10 cellular contexts compared by ENCODE assay signal in genomic region chr6:166619912-166620311, GRCh38. TPM values are rescaled to one million over a fixed set of nuclear protein-coding genes. Genes with fewer than 3 reads are reported as not detected.
DNase-seq lines count a peak whose midpoint lies in the region; ATAC-seq, FAIRE-seq and TF ChIP-seq lines count a peak whose summit lies in the region.
"Had no signal": no experiment of that assay in that cellular context is flagged by ENCODE, and none has a peak within 500 bp of the region (broad histone marks: within the 10 kb centered on the region; RNA-seq: fewer than 3 reads in every experiment).

No MANE protein-coding gene starts in this region.

- H3K36me3 Mint-ChIP-seq in activated CD4-positive, alpha-beta memory T cell treated with anti-CD3 and anti-CD28 coated beads for 36 hours: peaks cover 3% of the 10 kb centered on the region

- CTCF ChIA-PET in mammary epithelial cell (lab: Charles Lee; ENCODE audit: low non-redundant PET): no interaction called here
- CTCF ChIA-PET in activated CD4-positive, alpha-beta memory T cell treated with anti-CD3 and anti-CD28 coated beads for 36 hours (lab: Charles Lee): no interaction called here

- H3K27me3 ChIP-seq in mammary epithelial cell (ENCODE audit: insufficient read depth, low read length): no peaks in the 10 kb centered on the region
- no peaks in the 10 kb centered on the region for H3K27me3 ChIP-seq in keratinocyte (ENCODE audit: control insufficient read depth, extremely low read depth, insufficient read depth, low read length)
- H3K27me3 ChIP-seq: dorsolateral prefrontal cortex had no signal

- H3K4me1 Mint-ChIP-seq in activated CD4-positive, alpha-beta memory T cell treated with anti-CD3 and anti-CD28 coated beads for 36 hours (ENCODE audit: low read depth): no peaks in the 10 kb centered on the region

- no peaks in the 10 kb centered on the region for H3K9me1 ChIP-seq in keratinocyte (ENCODE audit: control insufficient read depth, extremely low read depth, insufficient read depth, low read length)

- H3K36me3 ChIP-seq in mammary epithelial cell (ENCODE audit: insufficient read depth, low read length) (peaks cover 2% of the 10 kb centered on the region), keratinocyte (ENCODE audit: control insufficient read depth in 2 of 2, extremely low read depth in 1 of 2, insufficient read depth in 2 of 2, low read length in 2 of 2) (peaks cover 4 to 8% of the 10 kb centered on the region in 2 experiments)

- H3K27me3 Mint-ChIP-seq in activated CD4-positive, alpha-beta memory T cell treated with anti-CD3 and anti-CD28 coated beads for 36 hours: peaks cover 12% of the 10 kb centered on the region

- DNase-seq in HFF-Myc (ENCODE audit: extremely low read depth, low read depth) (peak; percentile 80), mammary epithelial cell (peak; percentile 87), keratinocyte (ENCODE audit: low read depth, low spot score) (no peak), stromal cell of bone marrow (ENCODE audit: low read depth) (peak; percentile 92)
- no peak for DNase-seq in activated CD4-positive, alpha-beta memory T cell treated with anti-CD3 and anti-CD28 coated beads for 36 hours
- no peak for DNase-seq in activated effector memory CD4-positive, alpha-beta T cell treated with Interleukin-2 at 50 U/mL for 16 hours
- DNase-seq: activated CD8-positive, alpha-beta T cell treated with anti-CD3 and anti-CD28 coated beads for 36 hours had no signal

- H3K4me1 ChIP-seq in mammary epithelial cell (ENCODE audit: insufficient read depth, low read length) (peaks cover 46% of the 10 kb centered on the region), keratinocyte (ENCODE audit: control insufficient read depth, extremely low read depth, insufficient read depth, low read length) (peaks cover 40% of the 10 kb centered on the region)

- H3K9ac ChIP-seq in mammary epithelial cell (ENCODE audit: insufficient read depth, low read length): no peak overlapping the region
- peak overlapping the region; percentile 23 for H3K9ac ChIP-seq in keratinocyte (ENCODE audit: control insufficient read depth, extremely low read depth, insufficient read depth, low read length)

- ATAC-seq in GM21528 (IDR thresholded peaks at IDR 0.05; ENCODE audit: low FRiP score, unreplicated experiment) (no peak), GM19351 (IDR thresholded peaks at IDR 0.05; ENCODE audit: unreplicated experiment) (no peak)
- ATAC-seq: activated CD8-positive, alpha-beta T cell treated with anti-CD3 and anti-CD28 coated beads for 36 hours had no signal

- no peak overlapping the region for H3K4me3 Mint-ChIP-seq in activated CD4-positive, alpha-beta memory T cell treated with anti-CD3 and anti-CD28 coated beads for 36 hours
- H3K4me3 Mint-ChIP-seq: activated CD8-positive, alpha-beta T cell treated with anti-CD3 and anti-CD28 coated beads for 36 hours had no signal

- WGBS in mammary epithelial cell (ENCODE audit: low coverage, missing lambda C conversion rate): 4% methylated on average over 3 of the region's 3 CpGs

- intact Hi-C loops in mammary epithelial cell (cut with micrococcal nuclease): loop anchor here (1.0 to 10.0 kb wide), 3 partner anchors 64 to 375 kb away; partner anchors contain the start of genes CEP43 and RNASET2
- intact Hi-C loops in activated CD4-positive, alpha-beta memory T cell treated with anti-CD3 and anti-CD28 coated beads for 36 hours (cut with micrococcal nuclease): loop anchor here (10.0 kb wide), 2 partner anchors 315 to 365 kb away; partner anchors contain the start of gene PRR18

- BruUV-seq in mammary epithelial cell (replicated peaks; lab: Mats Ljungman, UMichigan): no TSS peak

- H2AFZ ChIP-seq in mammary epithelial cell (ENCODE audit: low read depth, low read length) (no peak overlapping the region), keratinocyte (ENCODE audit: control insufficient read depth, low read length) (no peak overlapping the region)

- H3K27ac ChIP-seq in mammary epithelial cell (ENCODE audit: insufficient read depth, low read depth, low read length): peak overlapping the region; percentile 61
- H3K27ac ChIP-seq in keratinocyte (ENCODE audit: control insufficient read depth, insufficient read depth, low read length): peak overlapping the region; percentile 30

- in situ Hi-C loops in mammary epithelial cell (cut with MboI; ENCODE audit: low sequenced_read_pairs in 2 of 2): no loop called here

- FAIRE-seq in keratinocyte (lab: Jason Lieb, UNC): peak; percentile 48

- H3K4me3 ChIP-seq in HFF-Myc (replicated peaks; ENCODE audit: low read depth, low read length) (no peak overlapping the region), mammary epithelial cell (replicated peaks in 1 of 3; ENCODE audit: insufficient read depth in 1 of 3, low read depth in 2 of 3, low read length in 3 of 3) (no peak overlapping the region), keratinocyte (ENCODE audit: control insufficient read depth in 2 of 3, extremely low read depth in 1 of 3, insufficient read depth in 2 of 3, low read depth in 1 of 3, low read length in 3 of 3) (peak overlapping the region in 1 of 3 experiments; percentile 25)

- no peak overlapping the region for H3K27ac Mint-ChIP-seq in activated CD4-positive, alpha-beta memory T cell treated with anti-CD3 and anti-CD28 coated beads for 36 hours
- H3K27ac Mint-ChIP-seq: activated CD8-positive, alpha-beta T cell treated with anti-CD3 and anti-CD28 coated beads for 36 hours had no signal

- H3K79me2 ChIP-seq in mammary epithelial cell (ENCODE audit: insufficient read depth, low read length) (peaks cover 72% of the 10 kb centered on the region), keratinocyte (ENCODE audit: control insufficient read depth, insufficient read depth, low read length) (no peaks in the 10 kb centered on the region)

- POLR2A ChIA-PET in activated CD4-positive, alpha-beta memory T cell treated with anti-CD3 and anti-CD28 coated beads for 36 hours (lab: Charles Lee): no interaction called here

- TF ChIP-seq CTCF in HFF-Myc (IDR thresholded peaks at IDR 0.05; ENCODE audit: low read depth, low read length, missing control alignments): no peak
- TF ChIP-seq CTCF in mammary epithelial cell (conservative IDR thresholded peaks at IDR 0.05 in 1 of 2, IDR thresholded peaks at IDR 0.05 in 1 of 2; ENCODE audit: extremely low read depth in 1 of 2, insufficient read depth in 1 of 2, low read depth in 1 of 2, low read length in 2 of 2): no peak
- no peak for TF ChIP-seq CTCF in keratinocyte (optimal IDR thresholded peaks at IDR 0.05 in 1 of 3, IDR thresholded peaks at IDR 0.05 in 1 of 3, conservative IDR thresholded peaks at IDR 0.05 in 1 of 3; ENCODE audit: extremely low read depth in 1 of 3, insufficient read depth in 2 of 3, low read length in 3 of 3)

- no peaks in the 10 kb centered on the region for H3K9me3 ChIP-seq in mammary epithelial cell (replicated peaks; ENCODE audit: insufficient read depth, low read length)
- no peaks in the 10 kb centered on the region for H3K9me3 ChIP-seq in keratinocyte (ENCODE audit: control insufficient read depth, low read depth, low read length)

- H3K9me3 Mint-ChIP-seq in activated CD4-positive, alpha-beta memory T cell treated with anti-CD3 and anti-CD28 coated beads for 36 hours: no peaks in the 10 kb centered on the region
- H3K9me3 Mint-ChIP-seq: activated CD8-positive, alpha-beta T cell treated with anti-CD3 and anti-CD28 coated beads for 36 hours had no signal

- H3K4me2 ChIP-seq in mammary epithelial cell (ENCODE audit: insufficient read depth, low read depth, low read length): peak overlapping the region; percentile 75
- H3K4me2 ChIP-seq in keratinocyte (ENCODE audit: control insufficient read depth, extremely low read depth, insufficient read depth, low read depth, low read length): peak overlapping the region; percentile 68

- dilution Hi-C loops in mammary epithelial cell (cut with HindIII; ENCODE audit: low sequenced_read_pairs) (no loop called here), keratinocyte (cut with MboI; ENCODE audit: extremely low pct_ligation_motif_present, low sequenced_read_pairs) (no loop called here)

- H4K20me1 ChIP-seq in mammary epithelial cell (ENCODE audit: insufficient read depth, low read length) (no peaks in the 10 kb centered on the region), keratinocyte (ENCODE audit: control insufficient read depth, extremely low read depth, insufficient read depth, low read length) (no peaks in the 10 kb centered on the region)

RNA-seq across cellular contexts. Expression of gene RPS6KA2, which starts 7.1 kb away (rescaled TPM):
- 10 to 100 TPM; 47.8 to 48.8 TPM for total RNA-seq in mammary epithelial cell
- polyA plus RNA-seq in mammary epithelial cell (28.0 TPM), keratinocyte (8.2 to 10.4 TPM (median 9.2 TPM) in 3 replicates)
- polyA minus RNA-seq in mammary epithelial cell (115 TPM), keratinocyte (17.2 to 47.4 TPM (median 18.7 TPM) in 3 replicates)
- 6.0 TPM for polyA plus RNA-seq in keratinocyte (2011; ENCODE audit: low read depth)
- polyA plus RNA-seq in keratinocyte (2011; cell fraction: cytosol; rRNA removed): 10.2 and 15.1 TPM in 2 replicates
- polyA plus RNA-seq in keratinocyte (2011; cell fraction: nucleus; rRNA removed): 9.6 and 11.9 TPM in 2 replicates
- polyA plus RNA-seq in keratinocyte (2012; ENCODE audit: low replicate concordance): 8.3 and 11.2 TPM in 2 replicates
- 17.3 TPM for polyA minus RNA-seq in keratinocyte (2011; cell fraction: cytosol; rRNA and poly(A)+ RNA removed)
- polyA minus RNA-seq in keratinocyte (2011; cell fraction: nucleus; rRNA and poly(A)+ RNA removed): 7.9 and 13.3 TPM in 2 replicates
- 1 to 10 TPM; 7.7 to 7.9 TPM for total RNA-seq in activated CD4-positive, alpha-beta memory T cell treated with anti-CD3 and anti-CD28 coated beads for 36 hours

RNA-seq across cellular contexts. Expression of gene RAMACL, which starts 33.4 kb away (rescaled TPM):
- 1 to 10 TPM in 1 of 2 donors, under 1 TPM in 1; 0.83 to 3.7 TPM for total RNA-seq in mammary epithelial cell
- polyA plus RNA-seq in mammary epithelial cell: 0.15 TPM
- polyA minus RNA-seq in mammary epithelial cell: not detected
- polyA plus RNA-seq in keratinocyte: 4.0 to 7.7 TPM (median 5.3 TPM) in 3 replicates
- 4.1 TPM for polyA plus RNA-seq in keratinocyte (2011; ENCODE audit: low read depth)
- 5.2 and 5.7 TPM in 2 replicates for polyA plus RNA-seq in keratinocyte (2011; cell fraction: cytosol; rRNA removed)
- polyA plus RNA-seq in keratinocyte (2011; cell fraction: nucleus; rRNA removed): 4.1 and 5.0 TPM in 2 replicates
- 3.9 and 6.1 TPM in 2 replicates for polyA plus RNA-seq in keratinocyte (2012; ENCODE audit: low replicate concordance)
- 2.7 to 3.8 TPM in 2 of 3 replicates, not detected in the other for polyA minus RNA-seq in keratinocyte
- polyA minus RNA-seq in keratinocyte (2011; cell fraction: cytosol; rRNA and poly(A)+ RNA removed): 2.9 TPM
- polyA minus RNA-seq in keratinocyte (2011; cell fraction: nucleus; rRNA and poly(A)+ RNA removed): 0.42 and 3.4 TPM in 2 replicates
- under 1 TPM; 0.29 to 0.31 TPM for total RNA-seq in activated CD4-positive, alpha-beta memory T cell treated with anti-CD3 and anti-CD28 coated beads for 36 hours

Comparison
In these comparisons a context has a peak if more than half of its experiments do, and no peak if none do; other contexts are left out.
1. DNase-seq: peak in HFF-Myc (single experiment), mammary epithelial cell (single experiment) and stromal cell of bone marrow (single experiment); none in keratinocyte (single experiment), activated CD4-positive, alpha-beta memory T cell treated with anti-CD3 and anti-CD28 coated beads for 36 hours (single experiment) and activated effector memory CD4-positive, alpha-beta T cell treated with Interleukin-2 at 50 U/mL for 16 hours (single experiment).
2. RNA of gene RPS6KA2, which starts 7.1 kb away (total RNA-seq): 47.8 to 48.8 TPM in mammary epithelial cell; 7.7 to 7.9 TPM in activated CD4-positive, alpha-beta memory T cell treated with anti-CD3 and anti-CD28 coated beads for 36 hours; every median in the first group is over 4 times any median in the second.